1 cellular context compared by ENCODE assay signal in the genomic region with DNA sequence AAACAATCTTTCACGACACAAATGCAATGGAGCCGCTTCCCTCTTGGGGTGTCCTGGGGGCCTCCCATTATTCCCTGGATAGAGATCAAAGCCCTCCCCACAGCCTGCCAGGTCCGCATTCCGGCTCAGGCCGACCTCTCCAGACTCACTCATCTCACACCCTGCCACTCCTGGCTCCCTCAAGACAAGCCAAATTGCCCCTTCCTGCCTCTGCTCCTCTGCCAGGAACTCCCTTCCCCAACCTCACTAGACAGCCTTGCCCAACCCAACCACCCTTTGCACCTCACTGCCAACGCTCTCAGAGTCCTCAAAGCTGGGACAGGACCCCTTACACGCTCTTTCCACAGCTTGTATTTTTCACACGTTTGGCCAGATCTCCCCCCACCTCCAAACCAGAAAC.
TF ChIP-seq lines count a peak whose summit lies in the region.

No MANE protein-coding gene starts in this region.

TF ChIP-seq in HepG2, 621 proteins besides CTCF, POLR2A, EP300 and RAD21:
- TF ChIP-seq NCOR1 (IDR thresholded peaks at IDR 0.05; ENCODE audit: borderline replicate concordance, low read length), result no peak
- 0 out of 2 replicates have a peak, but pooled peaks have one; percentile 7 for TF ChIP-seq ZNF891 (CRISPR knock-in tag; IDR thresholded peaks at IDR 0.05)
